Comparison of ENCODE assay signal across 16 cellular contexts in the genomic region with DNA sequence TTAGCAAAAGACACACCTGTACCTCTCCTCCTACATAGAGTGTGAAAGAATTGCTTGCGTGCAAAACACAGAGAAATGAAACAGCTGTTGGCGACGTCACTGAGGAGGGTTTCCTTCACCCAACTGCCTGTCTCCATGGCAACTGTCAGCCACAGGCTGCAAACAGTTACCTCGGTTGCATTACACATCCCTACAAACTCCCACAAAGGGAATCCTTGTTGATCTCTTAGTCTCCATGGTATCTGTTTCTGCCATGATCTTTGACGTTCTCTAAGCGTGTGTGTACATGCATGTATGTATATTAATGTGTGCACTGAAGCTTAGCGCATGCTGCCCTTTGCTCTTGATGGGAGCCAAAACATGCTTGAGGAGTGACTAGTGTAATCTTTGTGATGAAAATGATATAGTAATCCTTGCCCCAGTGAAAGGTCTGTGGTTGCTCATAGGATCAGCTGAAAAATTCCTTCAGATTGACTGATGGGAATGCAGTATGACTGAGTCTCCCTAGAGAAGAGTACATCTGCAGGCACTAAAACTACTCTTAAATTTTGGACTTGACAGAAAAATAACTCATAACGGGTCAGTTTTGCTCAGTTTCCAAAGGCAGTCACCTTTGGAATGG.
DNase-seq lines count a peak whose midpoint lies in the region; TF ChIP-seq lines count a peak whose summit lies in the region.
"Had no signal": no experiment of that assay in that cellular context is flagged by ENCODE, and none has a peak within 500 bp of the region (broad histone marks: within the 10 kb centered on the region; RNA-seq: fewer than 3 reads in every experiment).

No MANE protein-coding gene starts in this region.

- H3K9me3 ChIP-seq in fibroblast of lung (ENCODE audit: control insufficient read depth, insufficient read depth, low read depth, low read length) (no peaks in the 10 kb centered on the region), endodermal cell (ENCODE audit: control insufficient read depth, low read length) (peaks cover 13% of the 10 kb centered on the region)

- no peaks in the 10 kb centered on the region for H3K36me3 ChIP-seq in fibroblast of lung (ENCODE audit: control insufficient read depth, insufficient read depth, low read length)
- no peaks in the 10 kb centered on the region for H3K36me3 ChIP-seq in endodermal cell (ENCODE audit: control insufficient read depth, insufficient read depth, low read length)

- H3K9ac ChIP-seq in fibroblast of lung (ENCODE audit: insufficient read depth, low read length) (no peak overlapping the region), endodermal cell (ENCODE audit: extremely low read depth, low read length, poor library complexity, severe bottlenecking) (no peak overlapping the region)

- H3K4me2 ChIP-seq in fibroblast of lung (ENCODE audit: extremely low read depth, insufficient read depth, low read length) = no peak overlapping the region

- peak; percentile 33 for DNase-seq in GM12865 (ENCODE audit: low read depth)
- peak; percentile 19 for DNase-seq in NCI-H524 treated with DMSO at 0.1 percent for 48 hours (lab: John Stamatoyannopoulos, UW)
- DNase-seq in fibroblast of lung (ENCODE audit: low read depth in 2 of 2) = peak; percentile 34 to 44
- DNase-seq in putamen (ENCODE audit: low spot score) = peak; percentile 6
- no peak for DNase-seq in NCI-H146 treated with DMSO at 0.1 percent for 48 hours (lab: John Stamatoyannopoulos, UW; ENCODE audit: unreplicated experiment)
- DNase-seq in endodermal cell = no peak
- DNase-seq in GM10266 (ENCODE audit: extremely low spot score) = no peak
- DNase-seq: activated naive CD8-positive, alpha-beta T cell treated with anti-CD3 and anti-CD28 coated beads, Interleukin-2, amount 50 U/mL, for 24 hours; activated T-cell treated with anti-CD3 and anti-CD28 coated beads, Interleukin-2, amount 50 U/mL, for 1 hour; CD8-positive, alpha-beta memory T cell; KBM-7; NCI-H2029 treated with DMSO at 0.1 percent for 48 hours; nephron progenitor cell; substantia nigra; T-cell had no signal

- H3K4me3 Mint-ChIP-seq in endodermal cell = no peak overlapping the region
- H3K4me3 Mint-ChIP-seq: activated naive CD8-positive, alpha-beta T cell treated with anti-CD3 and anti-CD28 coated beads, Interleukin-2, amount 50 U/mL, for 24 hours; CD8-positive, alpha-beta memory T cell; nephron progenitor cell; T-cell had no signal

- H3K27me3 ChIP-seq in fibroblast of lung (ENCODE audit: control insufficient read depth, insufficient read depth, low read length) (no peaks in the 10 kb centered on the region), endodermal cell (ENCODE audit: control insufficient read depth, insufficient read depth, low read length, poor library complexity, severe bottlenecking) (no peaks in the 10 kb centered on the region)

- no peaks in the 10 kb centered on the region for H3K27me3 Mint-ChIP-seq in endodermal cell (ENCODE audit: insufficient read depth)
- H3K27me3 Mint-ChIP-seq: activated naive CD8-positive, alpha-beta T cell treated with anti-CD3 and anti-CD28 coated beads, Interleukin-2, amount 50 U/mL, for 24 hours; CD8-positive, alpha-beta memory T cell; T-cell had no signal

- no peaks in the 10 kb centered on the region for H4K20me1 ChIP-seq in fibroblast of lung (ENCODE audit: control insufficient read depth, extremely low read depth, insufficient read depth, low read length)

- peaks cover 22% of the 10 kb centered on the region for H3K9me3 Mint-ChIP-seq in endodermal cell

- H3K36me3 Mint-ChIP-seq in endodermal cell (ENCODE audit: low read depth) = no peaks in the 10 kb centered on the region
- H3K36me3 Mint-ChIP-seq: CD8-positive, alpha-beta memory T cell; T-cell had no signal

- no peaks in the 10 kb centered on the region for H3K79me2 ChIP-seq in fibroblast of lung (ENCODE audit: control insufficient read depth, insufficient read depth, low read length)

- H3K27ac Mint-ChIP-seq in endodermal cell = no peak overlapping the region
- H3K27ac Mint-ChIP-seq: activated naive CD8-positive, alpha-beta T cell treated with anti-CD3 and anti-CD28 coated beads, Interleukin-2, amount 50 U/mL, for 24 hours; CD8-positive, alpha-beta memory T cell; nephron progenitor cell; T-cell had no signal

- WGBS in endodermal cell (ENCODE audit: insufficient coverage in 1 of 2, insufficient read length in 1 of 2), 2 experiments = 88 to 96% methylated on average over 6 to 8 of the region's 8 CpGs

- H3K27ac ChIP-seq in fibroblast of lung (ENCODE audit: insufficient read depth, low read length) = no peak overlapping the region
- no peak overlapping the region for H3K27ac ChIP-seq in endodermal cell (ENCODE audit: low read depth, low read length)
- H3K27ac ChIP-seq: coronary artery had no signal

- H3K4me1 Mint-ChIP-seq in endodermal cell = peaks cover 3% of the 10 kb centered on the region
- H3K4me1 Mint-ChIP-seq: activated naive CD8-positive, alpha-beta T cell treated with anti-CD3 and anti-CD28 coated beads, Interleukin-2, amount 50 U/mL, for 24 hours; CD8-positive, alpha-beta memory T cell; nephron progenitor cell; T-cell had no signal

- no peak overlapping the region for H2AFZ ChIP-seq in fibroblast of lung (ENCODE audit: low read length)

- TF ChIP-seq CTCF in GM12865 (IDR thresholded peaks at IDR 0.05; ENCODE audit: insufficient read depth, low read depth, low read length, missing control alignments) (no peak), fibroblast of lung (conservative IDR thresholded peaks at IDR 0.05 in 1 of 2, IDR thresholded peaks at IDR 0.05 in 1 of 2; ENCODE audit: low read depth in 1 of 2, low read length in 2 of 2) (no peak), endodermal cell (conservative IDR thresholded peaks at IDR 0.05) (no peak), GM10266 (IDR thresholded peaks at IDR 0.05; ENCODE audit: control insufficient read depth, insufficient read depth, low read depth, missing control alignments) (no peak)

- H3K4me3 ChIP-seq in GM12865 (ENCODE audit: low read depth, low read length) (no peak overlapping the region), fibroblast of lung (replicated peaks in 1 of 4; ENCODE audit: control extremely low read depth in 1 of 4, insufficient read depth in 1 of 4, low read depth in 3 of 4, low read length in 4 of 4) (no peak overlapping the region), endodermal cell (ENCODE audit: low read length) (no peak overlapping the region)
- H3K4me3 ChIP-seq: coronary artery had no signal

- H3K4me1 ChIP-seq in fibroblast of lung (ENCODE audit: control insufficient read depth, extremely low read depth, insufficient read depth, low read length) = no peaks in the 10 kb centered on the region
- H3K4me1 ChIP-seq in endodermal cell (ENCODE audit: control insufficient read depth, insufficient read depth, low read length) = no peaks in the 10 kb centered on the region

Comparison
In these comparisons a context has a peak if more than half of its experiments do, and no peak if none do; other contexts are left out.
1. DNase-seq: peak in GM12865 (single experiment), NCI-H524 treated with DMSO at 0.1 percent for 48 hours (single experiment), fibroblast of lung (2 of 2) and putamen (single experiment); none in NCI-H146 treated with DMSO at 0.1 percent for 48 hours (single experiment), endodermal cell (single experiment) and GM10266 (single experiment).